ENCODE assay signal across 8 cellular contexts in the genomic region with DNA sequence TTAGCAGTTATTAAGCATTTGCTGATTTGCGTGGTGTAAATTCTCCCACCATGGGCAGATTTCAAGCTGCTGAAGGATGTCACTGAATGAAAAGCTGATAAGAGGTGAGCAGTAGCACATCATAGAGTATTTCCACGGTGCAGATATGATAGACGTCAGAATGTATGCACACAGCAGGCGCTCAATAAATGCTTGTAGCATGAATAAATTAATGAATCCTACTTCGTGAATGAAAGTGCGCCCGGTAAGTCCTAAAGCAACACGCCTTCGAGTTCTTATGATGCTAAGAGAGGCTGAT. TPM values are rescaled to one million over a fixed set of nuclear protein-coding genes. Genes with fewer than 3 reads are reported as not detected.
DNase-seq lines count a peak whose midpoint lies in the region; ATAC-seq and TF ChIP-seq lines count a peak whose summit lies in the region.

No MANE protein-coding gene starts in this region.

- peaks cover 35% of the 10 kb centered on the region for H3K79me2 ChIP-seq in KMS-11 (ENCODE audit: insufficient read depth, low read depth)

- H3K4me3 ChIP-seq in KMS-11 (IDR thresholded peaks at IDR 0.05; ENCODE audit: insufficient read depth, low read depth, low read length), result no peak overlapping the region
- H3K4me3 ChIP-seq in colonic mucosa, result no peak overlapping the region
- H3K4me3 ChIP-seq in neuron (ENCODE audit: low read length), result peak overlapping the region; percentile 40

- 0 out of 2 replicates have a peak overlapping the region, but pooled peaks have one; percentile 8 for H3K27ac ChIP-seq in C4-2B
- no peak overlapping the region for H3K27ac ChIP-seq in KMS-11
- peak overlapping the region; percentile 30 for H3K27ac ChIP-seq in colonic mucosa

- H3K4me1 ChIP-seq in KMS-11 (ENCODE audit: low read depth, poor library complexity, severe bottlenecking) (peaks cover 20% of the 10 kb centered on the region), colonic mucosa (peaks cover 4% of the 10 kb centered on the region), neuron (ENCODE audit: insufficient read depth, low read length) (peaks cover 11% of the 10 kb centered on the region)

- peak overlapping the region; percentile 66 for H2AFZ ChIP-seq in KMS-11 (ENCODE audit: low read depth)
- no peak overlapping the region for H2AFZ ChIP-seq in neuron (ENCODE audit: low read depth, low read length)

- TF ChIP-seq CTCF in C4-2B (conservative IDR thresholded peaks at IDR 0.05) (no peak), KMS-11 (conservative IDR thresholded peaks at IDR 0.05; ENCODE audit: low read depth, low read length) (no peak), colonic mucosa (IDR thresholded peaks at IDR 0.05) (no peak)

- H3K36me3 ChIP-seq in KMS-11 (ENCODE audit: insufficient read depth) (no peaks in the 10 kb centered on the region), colonic mucosa (no peaks in the 10 kb centered on the region), neuron (ENCODE audit: insufficient read depth, low read length) (peaks cover 3% of the 10 kb centered on the region)

- intact Hi-C loops in colonic mucosa (cut with DNase I), result no loop called here

- peak overlapping the region; percentile 53; the same call in 1 of the 2 replicates for H3K4me2 ChIP-seq in KMS-11

- H3K9ac ChIP-seq in KMS-11, result no peak overlapping the region
- H3K9ac ChIP-seq in colonic mucosa (ENCODE audit: low read depth in 2 of 2, low read length in 2 of 2), result no peak overlapping the region

- H3K9me3 ChIP-seq in colonic mucosa (no peaks in the 10 kb centered on the region), neuron (ENCODE audit: low read length) (no peaks in the 10 kb centered on the region)

- no peak for DNase-seq in colonic mucosa
- no peak for DNase-seq in AG08396 (ENCODE audit: low spot score)
- no peak for DNase-seq in activated effector memory CD4-positive, alpha-beta T cell treated with anti-CD3 and anti-CD28 coated beads, Interleukin-2, amount 50 U/mL, for 16 hours

- no peaks in the 10 kb centered on the region; the same call in 1 of the 2 replicates for H3K27me3 ChIP-seq in KMS-11 (ENCODE audit: insufficient read depth, low read depth)
- no peaks in the 10 kb centered on the region for H3K27me3 ChIP-seq in colonic mucosa
- H3K27me3 ChIP-seq in neuron (ENCODE audit: insufficient read depth, low read length), result no peaks in the 10 kb centered on the region

- ATAC-seq in GM21381 (IDR thresholded peaks at IDR 0.05; ENCODE audit: unreplicated experiment), result no peak
- no peak for ATAC-seq in GM18511 (IDR thresholded peaks at IDR 0.05; ENCODE audit: unreplicated experiment)

- H4K20me1 ChIP-seq in KMS-11 (ENCODE audit: insufficient read depth), result no peaks in the 10 kb centered on the region

RNA-seq across cellular contexts. Expression of a gene that starts 0.5 kb away (rescaled TPM):
- 10 to 100 TPM in 1 of 2 donors, 1 to 10 TPM in 1; 7.9 to 14.4 TPM for total RNA-seq in colonic mucosa

RNA-seq across cellular contexts. Expression of a gene that starts 10.1 kb away (rescaled TPM):
- 10 to 100 TPM; 29.9 to 50.2 TPM for total RNA-seq in colonic mucosa
